In the genomic region with DNA sequence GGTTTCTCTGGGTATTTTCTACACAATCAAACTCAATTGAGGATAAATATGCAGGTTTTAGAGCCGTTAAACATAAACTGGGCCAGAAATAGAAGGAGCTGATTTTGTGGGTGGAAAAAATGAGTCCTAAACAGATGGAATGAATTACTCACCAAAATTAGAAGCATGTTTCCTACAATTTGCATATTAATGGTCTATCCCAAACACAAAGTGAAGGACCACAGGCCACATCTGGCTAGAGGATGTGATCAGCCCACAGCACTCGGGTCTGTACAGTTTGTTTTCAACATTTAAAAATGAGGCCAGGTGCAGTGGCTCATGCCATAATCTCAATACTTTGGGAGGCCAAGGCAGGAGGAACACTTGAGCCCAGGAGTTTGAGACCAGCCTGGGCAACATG, we compare ENCODE assay signal across 20 cellular contexts.
"Had no signal": no experiment of that assay in that cellular context is flagged by ENCODE, and none has a peak within 500 bp of the region (broad histone marks: within the 10 kb centered on the region; RNA-seq: fewer than 3 reads in every experiment).

No MANE protein-coding gene starts in this region.

- H3K36me3 ChIP-seq: gastrocnemius medialis, left ventricle myocardium inferior, sigmoid colon, tibial artery had no signal

- DNase-seq: activated CD4-positive, alpha-beta T cell treated with anti-CD3 and anti-CD28 coated beads, Interleukin-2, amount 10 ng/mL, durations not matched to agents 7 days and 5 days; activated CD8-positive, alpha-beta T cell treated with anti-CD3 and anti-CD28 coated beads, Interleukin-2, amount 10 ng/mL, durations not matched to agents 7 days and 5 days; activated effector memory CD4-positive, alpha-beta T cell treated with anti-CD3 and anti-CD28 coated beads, Interleukin-2, amount 50 U/mL, for 16 hours; activated T-cell treated with anti-CD3 and anti-CD28 coated beads, Interleukin-2, amount 50 U/mL, for 24 hours; amniotic stem cell; body of pancreas; caudate nucleus; dorsolateral prefrontal cortex; gastrocnemius medialis; left ventricle myocardium inferior; midbrain; nucleus accumbens; sigmoid colon; stimulated activated CD4-positive, alpha-beta T cell treated with anti-CD3 and anti-CD28 coated beads, Interleukin-4, amount 100 ng/mL, for 4 hours; T1000; tibial artery had no signal

- H3K4me1 ChIP-seq: body of pancreas, gastrocnemius medialis, left ventricle myocardium inferior, sigmoid colon, tibial artery had no signal

- H3K4me3 Mint-ChIP-seq: activated CD4-positive, alpha-beta T cell treated with anti-CD3 and anti-CD28 coated beads, Interleukin-2, amount 10 ng/mL, durations not matched to agents 7 days and 5 days; activated CD8-positive, alpha-beta T cell treated with anti-CD3 and anti-CD28 coated beads, Interleukin-2, amount 10 ng/mL, durations not matched to agents 7 days and 5 days; activated T-cell treated with anti-CD3 and anti-CD28 coated beads, Interleukin-2, amount 50 U/mL, for 24 hours; nephron; stimulated activated memory B cell treated with anti-CD40 and anti-IgM and Interleukin-4, amounts not matched to agents 10 μg/mL and 1 μg/mL and 100 μg/mL, for 72 hours had no signal

- H3K27ac Mint-ChIP-seq: activated CD4-positive, alpha-beta T cell treated with anti-CD3 and anti-CD28 coated beads, Interleukin-2, amount 10 ng/mL, durations not matched to agents 7 days and 5 days; activated CD8-positive, alpha-beta T cell treated with anti-CD3 and anti-CD28 coated beads, Interleukin-2, amount 10 ng/mL, durations not matched to agents 7 days and 5 days; activated naive CD4-positive, alpha-beta T cell treated with anti-CD3 and anti-CD28 coated beads, Interleukin-2, amount 50 U/mL, for 72 hours; activated T-cell treated with anti-CD3 and anti-CD28 coated beads, Interleukin-2, amount 50 U/mL, for 24 hours; nephron; stimulated activated memory B cell treated with anti-CD40 and anti-IgM and Interleukin-4, amounts not matched to agents 10 μg/mL and 1 μg/mL and 100 μg/mL, for 72 hours had no signal

- H3K4me1 Mint-ChIP-seq: activated CD4-positive, alpha-beta T cell treated with anti-CD3 and anti-CD28 coated beads, Interleukin-2, amount 10 ng/mL, durations not matched to agents 7 days and 5 days; stimulated activated memory B cell treated with anti-CD40 and anti-IgM and Interleukin-4, amounts not matched to agents 10 μg/mL and 1 μg/mL and 100 μg/mL, for 72 hours had no signal

- H3K27me3 ChIP-seq: body of pancreas, gastrocnemius medialis, sigmoid colon had no signal

- H3K4me3 ChIP-seq: body of pancreas, dorsolateral prefrontal cortex, gastrocnemius medialis, left ventricle myocardium inferior, sigmoid colon, tibial artery had no signal

- ATAC-seq: activated CD8-positive, alpha-beta T cell treated with anti-CD3 and anti-CD28 coated beads, Interleukin-2, amount 10 ng/mL, durations not matched to agents 7 days and 5 days; activated naive CD4-positive, alpha-beta T cell treated with anti-CD3 and anti-CD28 coated beads, Interleukin-2, amount 50 U/mL, for 72 hours; body of pancreas; gastrocnemius medialis; stimulated activated memory B cell treated with anti-CD40 and anti-IgM and Interleukin-4, amounts not matched to agents 10 μg/mL and 1 μg/mL and 100 μg/mL, for 72 hours had no signal

- H3K9me3 ChIP-seq: body of pancreas, gastrocnemius medialis, left ventricle myocardium inferior, sigmoid colon, tibial artery had no signal

- H3K9me3 Mint-ChIP-seq: activated CD4-positive, alpha-beta T cell treated with anti-CD3 and anti-CD28 coated beads, Interleukin-2, amount 10 ng/mL, durations not matched to agents 7 days and 5 days; activated naive CD4-positive, alpha-beta T cell treated with anti-CD3 and anti-CD28 coated beads, Interleukin-2, amount 50 U/mL, for 72 hours; activated T-cell treated with anti-CD3 and anti-CD28 coated beads, Interleukin-2, amount 50 U/mL, for 24 hours; nephron; stimulated activated memory B cell treated with anti-CD40 and anti-IgM and Interleukin-4, amounts not matched to agents 10 μg/mL and 1 μg/mL and 100 μg/mL, for 72 hours had no signal

- H3K27ac ChIP-seq: body of pancreas, dorsolateral prefrontal cortex, epithelial cell of prostate, gastrocnemius medialis, left ventricle myocardium inferior, sigmoid colon, tibial artery had no signal
